ENCODE assay signal across 13 cellular contexts in genomic region chr16:23962001-23962400, GRCh38.
DNase-seq lines count a peak whose midpoint lies in the region; ATAC-seq lines count a peak whose summit lies in the region.
"Had no signal": no experiment of that assay in that cellular context is flagged by ENCODE, and none has a peak within 500 bp of the region (broad histone marks: within the 10 kb centered on the region; RNA-seq: fewer than 3 reads in every experiment).

No MANE protein-coding gene starts in this region.

- intact Hi-C loops in activated naive CD4-positive, alpha-beta T cell treated with anti-CD3 and anti-CD28 coated beads for 36 hours (cut with micrococcal nuclease), result loop anchor here (1.0 to 5.0 kb wide), 3 partner anchors 13 to 160 kb away; no protein-coding TSS in a partner anchor

- peaks cover 5% of the 10 kb centered on the region for H3K36me3 Mint-ChIP-seq in activated naive CD4-positive, alpha-beta T cell treated with anti-CD3 and anti-CD28 coated beads for 36 hours (ENCODE audit: low read depth)

- DNase-seq in activated effector memory CD4-positive, alpha-beta T cell treated with anti-CD3 and anti-CD28 coated beads, Interleukin-2, amount 50 U/mL, for 16 hours, result peak; percentile 79
- no peak for DNase-seq in activated effector memory CD4-positive, alpha-beta T cell treated with Interleukin-2 at 50 U/mL for 16 hours
- peak; percentile 67 for DNase-seq in activated naive CD4-positive, alpha-beta T cell treated with anti-CD3 and anti-CD28 coated beads for 36 hours
- DNase-seq in stimulated activated CD4-positive, alpha-beta T cell treated with anti-CD3 and anti-CD28 coated beads, Interleukin-12 subunit alpha, Interleukin-12 subunit beta, amount 100 ng/mL, for 48 hours (ENCODE audit: low read depth in 2 of 3, low spot score in 1 of 3), result peak; percentile 64 to 72 (median 67)
- peak in 1 of 2 donors; percentile 59 for DNase-seq in stimulated activated naive CD8-positive, alpha-beta T cell treated with anti-CD3 and anti-CD28 coated beads, Interleukin-15, amount 100 ng/mL, for 72 hours
- DNase-seq in NCI-H146 (lab: John Stamatoyannopoulos, UW) (no peak), NCI-H2081 (lab: John Stamatoyannopoulos, UW) (no peak)
- DNase-seq: effector memory CD8-positive, alpha-beta T cell; heart left ventricle; NCI-H2029 treated with DMSO at 0.1 percent for 48 hours; NCI-H526 treated with DMSO at 0.1 percent for 48 hours; OCI-M1 had no signal

- peak; percentile 85 for ATAC-seq in stimulated activated naive CD8-positive, alpha-beta T cell treated with anti-CD3 and anti-CD28 coated beads, Interleukin-15, amount 100 ng/mL, for 72 hours
- no peak for ATAC-seq in HG02763 (IDR thresholded peaks at IDR 0.05; ENCODE audit: unreplicated experiment)
- ATAC-seq: effector memory CD8-positive, alpha-beta T cell; heart left ventricle had no signal

- H3K27ac Mint-ChIP-seq in activated naive CD4-positive, alpha-beta T cell treated with anti-CD3 and anti-CD28 coated beads for 36 hours, result peak overlapping the region; percentile 28
- H3K27ac Mint-ChIP-seq in stimulated activated naive CD8-positive, alpha-beta T cell treated with anti-CD3 and anti-CD28 coated beads, Interleukin-15, amount 100 ng/mL, for 72 hours, result peak overlapping the region in 1 of 2 donors; percentile 66

- CTCF ChIA-PET in activated naive CD4-positive, alpha-beta T cell treated with anti-CD3 and anti-CD28 coated beads for 36 hours (lab: Charles Lee), result interaction anchor here (1.1 kb wide), 1 partner anchor 158 kb away, joined by 3 read pairs; no protein-coding TSS in a partner anchor

- H3K4me3 Mint-ChIP-seq in activated naive CD4-positive, alpha-beta T cell treated with anti-CD3 and anti-CD28 coated beads for 36 hours, result no peak overlapping the region
- peak overlapping the region; percentile 38 to 43 for H3K4me3 Mint-ChIP-seq in stimulated activated naive CD8-positive, alpha-beta T cell treated with anti-CD3 and anti-CD28 coated beads, Interleukin-15, amount 100 ng/mL, for 72 hours
- H3K4me3 Mint-ChIP-seq: effector memory CD8-positive, alpha-beta T cell had no signal

- H3K27me3 Mint-ChIP-seq in activated naive CD4-positive, alpha-beta T cell treated with anti-CD3 and anti-CD28 coated beads for 36 hours (ENCODE audit: low read depth), result no peaks in the 10 kb centered on the region
- no peaks in the 10 kb centered on the region for H3K27me3 Mint-ChIP-seq in stimulated activated naive CD8-positive, alpha-beta T cell treated with anti-CD3 and anti-CD28 coated beads, Interleukin-15, amount 100 ng/mL, for 72 hours
- H3K27me3 Mint-ChIP-seq: effector memory CD8-positive, alpha-beta T cell had no signal

- no peaks in the 10 kb centered on the region for H3K9me3 Mint-ChIP-seq in activated naive CD4-positive, alpha-beta T cell treated with anti-CD3 and anti-CD28 coated beads for 36 hours
- no peaks in the 10 kb centered on the region for H3K9me3 Mint-ChIP-seq in stimulated activated naive CD8-positive, alpha-beta T cell treated with anti-CD3 and anti-CD28 coated beads, Interleukin-15, amount 100 ng/mL, for 72 hours
- H3K9me3 Mint-ChIP-seq: effector memory CD8-positive, alpha-beta T cell had no signal

- H3K4me1 Mint-ChIP-seq in activated naive CD4-positive, alpha-beta T cell treated with anti-CD3 and anti-CD28 coated beads for 36 hours (ENCODE audit: low read depth), result peaks cover 69% of the 10 kb centered on the region
- peaks cover 79% of the 10 kb centered on the region for H3K4me1 Mint-ChIP-seq in stimulated activated naive CD8-positive, alpha-beta T cell treated with anti-CD3 and anti-CD28 coated beads, Interleukin-15, amount 100 ng/mL, for 72 hours

Comparison
In these comparisons a context has a peak if more than half of its experiments do, and no peak if none do; other contexts are left out.
1. DNase-seq: peak in activated effector memory CD4-positive, alpha-beta T cell treated with anti-CD3 and anti-CD28 coated beads, Interleukin-2, amount 50 U/mL, for 16 hours (single experiment), activated naive CD4-positive, alpha-beta T cell treated with anti-CD3 and anti-CD28 coated beads for 36 hours (single experiment) and stimulated activated CD4-positive, alpha-beta T cell treated with anti-CD3 and anti-CD28 coated beads, Interleukin-12 subunit alpha, Interleukin-12 subunit beta, amount 100 ng/mL, for 48 hours (3 of 3); none in activated effector memory CD4-positive, alpha-beta T cell treated with Interleukin-2 at 50 U/mL for 16 hours (single experiment), NCI-H146 (single experiment) and NCI-H2081 (0 of 2).